In genomic region chr1:102435483-102435882, GRCh38 we compare ENCODE assay signal across 20 cellular contexts.
DNase-seq lines count a peak whose midpoint lies in the region; ATAC-seq and TF ChIP-seq lines count a peak whose summit lies in the region.
"Had no signal": no experiment of that assay in that cellular context is flagged by ENCODE, and none has a peak within 500 bp of the region (broad histone marks: within the 10 kb centered on the region; RNA-seq: fewer than 3 reads in every experiment).

No MANE protein-coding gene starts in this region.

- peak; percentile 60 for ATAC-seq in GM18511 (IDR thresholded peaks at IDR 0.05; ENCODE audit: unreplicated experiment)
- peak; percentile 53 for ATAC-seq in GM21576 (IDR thresholded peaks at IDR 0.05; ENCODE audit: unreplicated experiment)
- peak; percentile 72 for ATAC-seq in HG03103 (IDR thresholded peaks at IDR 0.05; ENCODE audit: low read depth, unreplicated experiment)
- ATAC-seq in GM18907 (IDR thresholded peaks at IDR 0.05; ENCODE audit: unreplicated experiment), result no peak
- ATAC-seq: CD8-positive, alpha-beta T cell; Right ventricle myocardium inferior; T-helper 17 cell had no signal

- DNase-seq in mesendoderm, result peak; percentile 3
- DNase-seq in dorsolateral prefrontal cortex, result no peak
- no peak for DNase-seq in mesothelial cell of epicardium (ENCODE audit: low spot score in 2 of 2, unreplicated experiment in 2 of 2)
- DNase-seq in NCI-H146 (lab: John Stamatoyannopoulos, UW), result no peak
- DNase-seq: Calu3; CD8-positive, alpha-beta T cell; DMS79; NCI-H1105; NCI-H1694; NCI-H2081 treated with DMSO at 0.1 percent for 48 hours; NCI-H510A; NCI-H748 treated with DMSO at 0.1 percent for 48 hours; NK-92 treated with Interleukin-12 subunit alpha and Interleukin-12 subunit beta, amount 100 ng/mL, for 24 hours; T-helper 17 cell had no signal

- H3K27ac ChIP-seq in mesendoderm (ENCODE audit: low read depth, low read length), result no peak overlapping the region
- H3K27ac ChIP-seq in dorsolateral prefrontal cortex, result no peak overlapping the region
- H3K27ac ChIP-seq: BLaER1 treated with 17β-estradiol and CSF1 and Interleukin-3, amounts not matched to agents 10 nM and 100 nM had no signal

- no peaks in the 10 kb centered on the region for H3K27me3 Mint-ChIP-seq in mesothelial cell of epicardium (ENCODE audit: low read depth)
- H3K27me3 Mint-ChIP-seq: T-helper 17 cell had no signal

- no peak overlapping the region for H3K4ac ChIP-seq in mesendoderm (ENCODE audit: low read depth, low read length)

- H2AK5ac ChIP-seq in mesendoderm (ENCODE audit: low read length), result no peak overlapping the region

- no peaks in the 10 kb centered on the region for H3K79me2 ChIP-seq in mesendoderm (ENCODE audit: control insufficient read depth, insufficient read depth, low read length)

- H3K27me3 ChIP-seq in mesendoderm (ENCODE audit: insufficient read depth, low read length, poor library complexity) (no peaks in the 10 kb centered on the region), dorsolateral prefrontal cortex (no peaks in the 10 kb centered on the region)
- H3K27me3 ChIP-seq: BLaER1 treated with 17β-estradiol and CSF1 and Interleukin-3, amounts not matched to agents 10 nM and 100 nM had no signal

- H3K23ac ChIP-seq in mesendoderm (ENCODE audit: low read length), result no peak overlapping the region

- H2BK120ac ChIP-seq in mesendoderm (ENCODE audit: low read depth, low read length), result no peak overlapping the region

- intact Hi-C loops in dorsolateral prefrontal cortex (cut with DNase I), result loop anchor here in 1 of 2 donors (10.0 kb wide), 2 partner anchors 611 to 911 kb away; no protein-coding TSS in a partner anchor

- H3K4me1 ChIP-seq in mesendoderm (ENCODE audit: control insufficient read depth, low read depth, low read length), result no peaks in the 10 kb centered on the region
- H3K4me1 ChIP-seq: BLaER1 treated with 17β-estradiol and CSF1 and Interleukin-3, amounts not matched to agents 10 nM and 100 nM had no signal

- H3K36me3 Mint-ChIP-seq in mesothelial cell of epicardium, result no peaks in the 10 kb centered on the region
- H3K36me3 Mint-ChIP-seq: CD8-positive, alpha-beta T cell had no signal

- H4K5ac ChIP-seq in mesendoderm (ENCODE audit: low read length), result no peak overlapping the region

- H2BK5ac ChIP-seq in mesendoderm (ENCODE audit: low read length), result no peak overlapping the region

- H3K18ac ChIP-seq in mesendoderm (ENCODE audit: low read length), result no peak overlapping the region

- H3K27ac Mint-ChIP-seq in mesothelial cell of epicardium, result no peak overlapping the region
- H3K27ac Mint-ChIP-seq: CD8-positive, alpha-beta T cell; T-helper 17 cell had no signal

- H3K4me2 ChIP-seq in mesendoderm (ENCODE audit: low read length), result no peak overlapping the region
- H3K4me2 ChIP-seq: BLaER1 treated with 17β-estradiol and CSF1 and Interleukin-3, amounts not matched to agents 10 nM and 100 nM had no signal

- H4K8ac ChIP-seq in mesendoderm (ENCODE audit: low read depth, low read length), result no peak overlapping the region

- no peaks in the 10 kb centered on the region for H3K36me3 ChIP-seq in mesendoderm (ENCODE audit: control insufficient read depth, insufficient read depth, low read length)
- H3K36me3 ChIP-seq: BLaER1 treated with 17β-estradiol and CSF1 and Interleukin-3, amounts not matched to agents 10 nM and 100 nM had no signal

- H3K79me1 ChIP-seq in mesendoderm (ENCODE audit: low read length), result no peaks in the 10 kb centered on the region

- H3K4me3 Mint-ChIP-seq in mesothelial cell of epicardium, result no peak overlapping the region
- H3K4me3 Mint-ChIP-seq: CD8-positive, alpha-beta T cell; T-helper 17 cell had no signal

- no peak overlapping the region for H2BK15ac ChIP-seq in mesendoderm (replicated peaks; ENCODE audit: low read depth)

- no CpG with 5 or more reads among the region's 2 CpGs for WGBS in mesendoderm (ENCODE audit: extremely low coverage, insufficient coverage, low lambda C conversion rate)

- H3K9me3 Mint-ChIP-seq in mesothelial cell of epicardium, result peaks cover 6% of the 10 kb centered on the region
- H3K9me3 Mint-ChIP-seq: CD8-positive, alpha-beta T cell had no signal

- H3K4me3 ChIP-seq in mesendoderm (ENCODE audit: low read length) (no peak overlapping the region), dorsolateral prefrontal cortex (no peak overlapping the region)
- H3K4me3 ChIP-seq: BLaER1 treated with 17β-estradiol and CSF1 and Interleukin-3, amounts not matched to agents 10 nM and 100 nM had no signal

- peaks cover 4% of the 10 kb centered on the region for H3K4me1 Mint-ChIP-seq in mesothelial cell of epicardium
- H3K4me1 Mint-ChIP-seq: T-helper 17 cell had no signal

- no peak overlapping the region for H3K9ac ChIP-seq in mesendoderm (ENCODE audit: low read length)
- H3K9ac ChIP-seq: BLaER1 treated with 17β-estradiol and CSF1 and Interleukin-3, amounts not matched to agents 10 nM and 100 nM had no signal

- no peak overlapping the region for H3K56ac ChIP-seq in mesendoderm (ENCODE audit: low read length)

- TF ChIP-seq CTCF in dorsolateral prefrontal cortex (IDR thresholded peaks at IDR 0.05 in 54 of 56, conservative IDR thresholded peaks at IDR 0.05 in 2 of 56; ENCODE audit: low read depth in 1 of 56, partially characterized antibody in 56 of 56) (no peak), mesothelial cell of epicardium (IDR thresholded peaks at IDR 0.05; ENCODE audit: unreplicated experiment) (no peak)
